ENCODE assay signal across 13 cellular contexts in genomic region chr1:205502992-205503391, GRCh38. TPM values are rescaled to one million over a fixed set of nuclear protein-coding genes. Genes with fewer than 3 reads are reported as not detected.
DNase-seq lines count a peak whose midpoint lies in the region; ATAC-seq and TF ChIP-seq lines count a peak whose summit lies in the region.
"Had no signal": no experiment of that assay in that cellular context is flagged by ENCODE, and none has a peak within 500 bp of the region (broad histone marks: within the 10 kb centered on the region; RNA-seq: fewer than 3 reads in every experiment).

No MANE protein-coding gene starts in this region.

- no peaks in the 10 kb centered on the region for H3K9me2 ChIP-seq in hepatocyte (replicated peaks; ENCODE audit: insufficient read depth)

- H3K9me3 Mint-ChIP-seq in activated T-cell treated with anti-CD3 and anti-CD28 coated beads, Interleukin-2, amount 50 U/mL, for 4 hours = no peaks in the 10 kb centered on the region
- H3K9me3 Mint-ChIP-seq in Caco-2 (ENCODE audit: unreplicated experiment) = no peaks in the 10 kb centered on the region

- no TSS peak for BruUV-seq in Caco-2 (replicated peaks; lab: Mats Ljungman, UMichigan)

- TF ChIP-seq CTCF in Caco-2 (IDR thresholded peaks at IDR 0.05; ENCODE audit: insufficient read depth in 1 of 2, low read depth in 1 of 2, low read length in 1 of 2, severe bottlenecking in 1 of 2, unreplicated experiment in 1 of 2) (no peak), hepatocyte (IDR thresholded peaks at IDR 0.05; ENCODE audit: poor library complexity) (no peak), parathyroid adenoma (IDR thresholded peaks at IDR 0.05) (no peak)

- H3K79me2 ChIP-seq in hepatocyte (peaks cover 8% of the 10 kb centered on the region), parathyroid adenoma (no peaks in the 10 kb centered on the region)

- no peaks in the 10 kb centered on the region for H3K27me3 Mint-ChIP-seq in activated T-cell treated with anti-CD3 and anti-CD28 coated beads, Interleukin-2, amount 50 U/mL, for 4 hours (ENCODE audit: low read depth)
- no peaks in the 10 kb centered on the region for H3K27me3 Mint-ChIP-seq in Caco-2 (ENCODE audit: insufficient read depth, unreplicated experiment)

- POLR2A ChIA-PET in Caco-2 (lab: Charles Lee) = interaction anchor here (0.7 to 1.0 kb wide), 2 partner anchors 9 to 11 kb away, joined by 3 read pairs; no protein-coding TSS in a partner anchor

- CTCF ChIA-PET in Caco-2 (lab: Charles Lee) = interaction anchor here (1.2 to 2.3 kb wide), 3 partner anchors 17 to 149 kb away, joined by 4 to 16 read pairs (median 8); no protein-coding TSS in a partner anchor

- ATAC-seq in activated T-cell treated with anti-CD3 and anti-CD28 coated beads, Interleukin-2, amount 50 U/mL, for 4 hours = no peak
- no peak for ATAC-seq in HG02938 (IDR thresholded peaks at IDR 0.05; ENCODE audit: unreplicated experiment)
- no peak for ATAC-seq in HG03159 (IDR thresholded peaks at IDR 0.05; ENCODE audit: unreplicated experiment)
- ATAC-seq: PC-3 had no signal

- H3K4me3 Mint-ChIP-seq in activated T-cell treated with anti-CD3 and anti-CD28 coated beads, Interleukin-2, amount 50 U/mL, for 4 hours = peak overlapping the region; percentile 2
- peak overlapping the region; percentile 17 for H3K4me3 Mint-ChIP-seq in Caco-2 (ENCODE audit: unreplicated experiment)

- H3K36me3 Mint-ChIP-seq in activated T-cell treated with anti-CD3 and anti-CD28 coated beads, Interleukin-2, amount 50 U/mL, for 4 hours (ENCODE audit: insufficient read depth) = no peaks in the 10 kb centered on the region
- H3K36me3 Mint-ChIP-seq in Caco-2 (ENCODE audit: insufficient read depth, unreplicated experiment) = peaks cover 5% of the 10 kb centered on the region

- WGBS in hepatocyte (ENCODE audit: low lambda C conversion rate, missing lambda C conversion rate) = 72% methylated on average over 3 of the region's 3 CpGs

- H3K4me2 ChIP-seq in hepatocyte (peak overlapping the region; percentile 98), parathyroid adenoma (ENCODE audit: low read length) (no peak overlapping the region)

- H3K4me1 Mint-ChIP-seq in activated T-cell treated with anti-CD3 and anti-CD28 coated beads, Interleukin-2, amount 50 U/mL, for 4 hours (ENCODE audit: low read depth) = peaks cover 15% of the 10 kb centered on the region
- peaks cover 16% of the 10 kb centered on the region for H3K4me1 Mint-ChIP-seq in Caco-2 (ENCODE audit: low read depth, unreplicated experiment)

- no peaks in the 10 kb centered on the region for H4K20me1 ChIP-seq in hepatocyte (ENCODE audit: insufficient read depth, poor library complexity, severe bottlenecking)

- peak overlapping the region; percentile 23 for H3K27ac Mint-ChIP-seq in Caco-2 (ENCODE audit: unreplicated experiment)

- H3K4me1 ChIP-seq in Caco-2 = peaks cover 30% of the 10 kb centered on the region
- peaks cover 48% of the 10 kb centered on the region for H3K4me1 ChIP-seq in hepatocyte (ENCODE audit: insufficient read depth)
- peaks cover 3% of the 10 kb centered on the region for H3K4me1 ChIP-seq in parathyroid adenoma

- intact Hi-C loops in Caco-2 (cut with micrococcal nuclease; ENCODE audit: unreplicated experiment) = no loop called here

- no peak overlapping the region for H3K27ac ChIP-seq in hepatocyte
- no peak overlapping the region for H3K27ac ChIP-seq in parathyroid adenoma

- no peak overlapping the region for H3K9ac ChIP-seq in parathyroid adenoma

- DNase-seq in activated T-cell treated with anti-CD3 and anti-CD28 coated beads, Interleukin-2, amount 50 U/mL, for 4 hours = no peak
- no peak for DNase-seq in activated T-cell treated with anti-CD3 and anti-CD28 coated beads, Interleukin-2, amount 50 U/mL, for 1 hour
- DNase-seq in Caco-2 (peak; percentile 32 to 52), hepatocyte (ENCODE audit: low spot score) (no peak)
- no peak for DNase-seq in stimulated activated CD4-positive, alpha-beta T cell treated with anti-CD3 and anti-CD28 coated beads, Interleukin-1b, Interleukin-23, amount 100 ng/mL, for 48 hours
- DNase-seq: C1 segment of cervical spinal cord, DMS79, HCEC 1CT, NCI-H748 treated with DMSO at 0.1 percent for 48 hours, PC-3 had no signal

- H3K36me3 ChIP-seq in Caco-2 (ENCODE audit: control insufficient read depth, insufficient read depth, low read length) = no peaks in the 10 kb centered on the region
- no peaks in the 10 kb centered on the region for H3K36me3 ChIP-seq in hepatocyte (replicated peaks; ENCODE audit: insufficient read depth, low read depth)
- H3K36me3 ChIP-seq in parathyroid adenoma (ENCODE audit: control insufficient read depth, insufficient read depth, low read length) = no peaks in the 10 kb centered on the region

- H2AFZ ChIP-seq in hepatocyte = no peak overlapping the region
- peak overlapping the region; percentile 8 for H2AFZ ChIP-seq in parathyroid adenoma

- H3K4me3 ChIP-seq in Caco-2 (ENCODE audit: low read depth, low read length) (no peak overlapping the region), hepatocyte (no peak overlapping the region), parathyroid adenoma (ENCODE audit: low read depth, low read length) (no peak overlapping the region)

- H3K27me3 ChIP-seq in Caco-2 (replicated peaks; ENCODE audit: control insufficient read depth, insufficient read depth, low read length) (no peaks in the 10 kb centered on the region), hepatocyte (no peaks in the 10 kb centered on the region), parathyroid adenoma (ENCODE audit: control insufficient read depth, insufficient read depth, low read length) (no peaks in the 10 kb centered on the region)

- H3K9me3 ChIP-seq in Caco-2 = no peaks in the 10 kb centered on the region
- no peaks in the 10 kb centered on the region for H3K9me3 ChIP-seq in hepatocyte (ENCODE audit: low read depth)
- no peaks in the 10 kb centered on the region for H3K9me3 ChIP-seq in parathyroid adenoma (ENCODE audit: control insufficient read depth, low read length)

RNA-seq across cellular contexts. Expression of gene CDK18, which starts 1.5 kb away (rescaled TPM):
- total RNA-seq in activated T-cell treated with anti-CD3 and anti-CD28 coated beads, Interleukin-2, amount 50 U/mL, for 4 hours = 1 to 10 TPM in 1 of 3 donors, under 1 TPM in 2; 0.76 to 1.9 (median 0.95) TPM
- total RNA-seq in Caco-2 (2022) (17.0 and 18.5 TPM in 2 replicates), hepatocyte (4.5 and 8.0 TPM in 2 replicates)
- 16.7 and 20.0 TPM in 2 replicates for polyA plus RNA-seq in hepatocyte

RNA-seq across cellular contexts. Expression of gene BLACAT1, which starts 47.1 kb away (rescaled TPM):
- total RNA-seq in activated T-cell treated with anti-CD3 and anti-CD28 coated beads, Interleukin-2, amount 50 U/mL, for 4 hours = under 1 TPM in 2 of 3 donors, not detected in 1; 0.11 to 0.13 TPM
- total RNA-seq in Caco-2 (2022) = 0.21 and 0.34 TPM in 2 replicates
- total RNA-seq in hepatocyte = 0.40 and 0.48 TPM in 2 replicates
- polyA plus RNA-seq in hepatocyte = 0.35 and 0.58 TPM in 2 replicates

Comparison
In these comparisons a context has a peak if more than half of its experiments do, and no peak if none do; other contexts are left out.
1. DNase-seq: peak in Caco-2 (2 of 2); none in activated T-cell treated with anti-CD3 and anti-CD28 coated beads, Interleukin-2, amount 50 U/mL, for 4 hours (single experiment), activated T-cell treated with anti-CD3 and anti-CD28 coated beads, Interleukin-2, amount 50 U/mL, for 1 hour (single experiment), hepatocyte (single experiment) and stimulated activated CD4-positive, alpha-beta T cell treated with anti-CD3 and anti-CD28 coated beads, Interleukin-1b, Interleukin-23, amount 100 ng/mL, for 48 hours (single experiment).